Comparison of ENCODE assay signal across 31 cellular contexts in the genomic region with DNA sequence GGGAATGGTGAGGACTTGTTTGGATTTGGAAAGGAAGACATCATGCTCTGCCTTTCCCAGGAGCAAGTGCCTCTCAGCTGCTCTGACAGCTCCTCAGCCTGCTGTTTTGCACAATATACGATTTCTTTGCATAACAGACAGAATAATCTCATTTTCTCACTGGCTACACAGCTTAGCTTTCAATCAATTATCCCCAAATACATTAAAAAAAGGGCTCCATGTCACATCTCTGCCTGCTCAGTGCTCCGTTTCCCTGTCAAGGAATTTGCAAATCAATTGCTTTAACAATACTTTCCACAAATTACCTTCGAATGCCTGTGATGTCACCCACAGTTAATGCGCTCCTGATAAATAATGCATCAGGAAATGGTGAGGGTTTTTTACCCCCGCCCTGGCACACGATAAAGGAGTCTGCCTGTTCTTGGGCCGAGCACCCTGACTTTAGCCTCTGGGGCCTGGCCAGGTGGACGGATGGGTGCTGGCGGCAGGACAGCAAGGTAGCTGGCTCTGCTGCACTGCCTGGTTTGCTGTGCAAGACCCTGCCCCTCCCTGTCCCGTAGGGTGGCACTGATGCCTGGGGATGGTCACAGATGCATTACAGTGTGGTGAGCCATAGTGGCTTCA.
DNase-seq lines count a peak whose midpoint lies in the region; FAIRE-seq and TF ChIP-seq lines count a peak whose summit lies in the region.
"Had no signal": no experiment of that assay in that cellular context is flagged by ENCODE, and none has a peak within 500 bp of the region (broad histone marks: within the 10 kb centered on the region; RNA-seq: fewer than 3 reads in every experiment).

No MANE protein-coding gene starts in this region.

- no peaks in the 10 kb centered on the region for H4K20me1 ChIP-seq in neural cell (ENCODE audit: insufficient read depth)

- H3K4me1 Mint-ChIP-seq in brain: peaks cover 55% of the 10 kb centered on the region
- H3K4me1 Mint-ChIP-seq: T-cell had no signal

- no peak for TF ChIP-seq RAD21 in neural cell (conservative IDR thresholded peaks at IDR 0.05)

- no peaks in the 10 kb centered on the region for H3K36me3 Mint-ChIP-seq in brain
- H3K36me3 Mint-ChIP-seq: T-cell, WTC11 had no signal

- intact Hi-C loops in testis (cut with DNase I; ENCODE audit: low total_unique reads): no loop called here

- H3K36me3 ChIP-seq in neural cell (ENCODE audit: insufficient read depth, low read length): no peaks in the 10 kb centered on the region
- H3K36me3 ChIP-seq in testis (ENCODE audit: low read depth, missing control alignments): no peaks in the 10 kb centered on the region
- H3K36me3 ChIP-seq: colonic mucosa, SJCRH30, thoracic aorta had no signal

- H3F3A ChIP-seq in neural cell (ENCODE audit: insufficient read depth, low read length, poor library complexity, severe bottlenecking): no peaks in the 10 kb centered on the region

- 68 to 96% methylated on average over 9 to 10 of the region's 10 CpGs for WGBS in testis, 2 donors

- FAIRE-seq in D721Med (lab: Jason Lieb, UNC): no peak
- FAIRE-seq: A204.1, GM18507 had no signal

- H3K9me3 ChIP-seq in neural cell (ENCODE audit: low read length): no peaks in the 10 kb centered on the region
- no peaks in the 10 kb centered on the region for H3K9me3 ChIP-seq in testis
- H3K9me3 ChIP-seq: colonic mucosa, SJCRH30, thoracic aorta had no signal

- H3K27me3 Mint-ChIP-seq in brain: peaks cover 7% of the 10 kb centered on the region
- H3K27me3 Mint-ChIP-seq: CD4-positive, alpha-beta T cell had no signal

- TF ChIP-seq CTCF in brain (conservative IDR thresholded peaks at IDR 0.05): no peak
- no peak for TF ChIP-seq CTCF in neural cell (IDR thresholded peaks at IDR 0.05; ENCODE audit: poor library complexity, severe bottlenecking)
- no peak for TF ChIP-seq CTCF in testis (IDR thresholded peaks at IDR 0.05)
- TF ChIP-seq CTCF in D721Med (IDR thresholded peaks at IDR 0.05; ENCODE audit: insufficient read depth, missing control alignments): no peak

- H2AFZ ChIP-seq in neural cell (ENCODE audit: low read depth, low read length): no peak overlapping the region
- H2AFZ ChIP-seq: hepatocyte, parathyroid adenoma had no signal

- H3K4me1 ChIP-seq in testis: no peaks in the 10 kb centered on the region
- H3K4me1 ChIP-seq: colonic mucosa, parathyroid adenoma had no signal

- peak; percentile 30 for DNase-seq in activated CD8-positive, alpha-beta memory T cell treated with anti-CD3 and anti-CD28 coated beads for 24 hours
- no peak for DNase-seq in activated CD8-positive, alpha-beta memory T cell treated with anti-CD3 and anti-CD28 coated beads, Interleukin-2, amount 50 U/mL, for 4 hours
- DNase-seq in testis (peak; percentile 6), DMS79 (lab: John Stamatoyannopoulos, UW) (no peak), D721Med (ENCODE audit: insufficient read length, low spot score) (no peak), NCI-H774 (lab: John Stamatoyannopoulos, UW) (no peak)
- DNase-seq: activated CD4-positive, alpha-beta T cell treated with anti-CD3 and anti-CD28 coated beads, Interleukin-2, amount 50 U/mL, for 1 hour; activated naive CD4-positive, alpha-beta T cell treated with anti-CD3 and anti-CD28 coated beads, Interleukin-2, amount 50 U/mL, for 16 hours; AML-193; amniotic stem cell; CD4-positive, alpha-beta T cell; colonic mucosa; effector CD8-positive, alpha-beta T cell; KG1; NCI-H146; NCI-H446 treated with DMSO at 0.1 percent for 48 hours; stimulated activated CD4-positive, alpha-beta T cell treated with anti-CD3 and anti-CD28 coated beads, Interleukin-1b, Interleukin-23, amount 100 ng/mL, for 48 hours; stimulated activated naive CD8-positive, alpha-beta T cell treated with anti-CD3 and anti-CD28 coated beads, Interleukin-15, Interleukin-2, amounts not matched to agents 100 U/mL and 50 U/mL, for 24 hours; T-cell had no signal

- TF ChIP-seq EP300 in neural cell (conservative IDR thresholded peaks at IDR 0.05; ENCODE audit: poor library complexity, severe bottlenecking): peak; percentile 93

- peak overlapping the region; percentile 24 to 93 (median 76) for H3K27ac Mint-ChIP-seq in brain
- H3K27ac Mint-ChIP-seq: activated T-helper 1 cell treated with anti-CD3 and anti-CD28 coated beads, Interleukin-12 subunit alpha, Interleukin-12 subunit beta, Interleukin-2, Interleukin-4 antibody, amounts not matched to agents 30 ng/mL and 10 ng/mL and 1 ng/mL, durations not matched to agents 14 hours and 24 hours and 36 hours; CD4-positive, alpha-beta T cell; T-cell; WTC11 had no signal

- H3K27ac ChIP-seq in neural cell (ENCODE audit: low read length): peak overlapping the region; percentile 86
- H3K27ac ChIP-seq in testis: no peak overlapping the region
- H3K27ac ChIP-seq: colonic mucosa, hepatocyte, parathyroid adenoma, SJCRH30, thoracic aorta had no signal

- peak overlapping the region; percentile 48 for H3K4me3 ChIP-seq in neural cell (ENCODE audit: low read length)
- H3K4me3 ChIP-seq in testis: no peak overlapping the region
- H3K4me3 ChIP-seq: colonic mucosa, hepatocyte, SJCRH30, smooth muscle cell, thoracic aorta had no signal

- no peak for TF ChIP-seq POLR2A in testis (IDR thresholded peaks at IDR 0.05)

- H3K4me2 ChIP-seq in neural cell (ENCODE audit: low read length): peak overlapping the region; percentile 50
- H3K4me2 ChIP-seq: hepatocyte, smooth muscle cell had no signal

- peak overlapping the region in 1 of 5 experiments; percentile 8 for H3K4me3 Mint-ChIP-seq in brain
- H3K4me3 Mint-ChIP-seq: activated T-helper 1 cell treated with anti-CD3 and anti-CD28 coated beads, Interleukin-12 subunit alpha, Interleukin-12 subunit beta, Interleukin-2, Interleukin-4 antibody, amounts not matched to agents 30 ng/mL and 10 ng/mL and 1 ng/mL, durations not matched to agents 14 hours and 24 hours and 36 hours; CD4-positive, alpha-beta T cell; nephron; T-cell; WTC11 had no signal

- H3K9me3 Mint-ChIP-seq in brain: peaks cover 0 to 4% (median 0%) of the 10 kb centered on the region in 5 experiments
- H3K9me3 Mint-ChIP-seq: activated T-helper 1 cell treated with anti-CD3 and anti-CD28 coated beads, Interleukin-12 subunit alpha, Interleukin-12 subunit beta, Interleukin-2, Interleukin-4 antibody, amounts not matched to agents 30 ng/mL and 10 ng/mL and 1 ng/mL, durations not matched to agents 14 hours and 24 hours and 36 hours; CD4-positive, alpha-beta T cell; nephron; T-cell; WTC11 had no signal

- no peaks in the 10 kb centered on the region for H3K27me3 ChIP-seq in neural cell (ENCODE audit: insufficient read depth, low read depth, low read length)
- no peaks in the 10 kb centered on the region for H3K27me3 ChIP-seq in testis
- H3K27me3 ChIP-seq: colonic mucosa, hepatocyte, SJCRH30 had no signal

- H3K9ac ChIP-seq in neural cell (ENCODE audit: low read length): peak overlapping the region; percentile 59
- H3K9ac ChIP-seq: parathyroid adenoma had no signal

- H3K9me2 ChIP-seq in neural cell (ENCODE audit: insufficient read depth, low read length): no peaks in the 10 kb centered on the region

- H3K79me2 ChIP-seq in neural cell (replicated peaks; ENCODE audit: insufficient read depth, low read length): no peaks in the 10 kb centered on the region
- H3K79me2 ChIP-seq: hepatocyte, parathyroid adenoma had no signal

TF ChIP-seq in neural cell, 6 proteins besides CTCF, POLR2A, EP300 and RAD21:
- TF ChIP-seq MXI1 (conservative IDR thresholded peaks at IDR 0.05; ENCODE audit: poor library complexity, severe bottlenecking) (no peak), TAF1 (IDR thresholded peaks at IDR 0.05; ENCODE audit: low read depth) (no peak), EZH2 (IDR thresholded peaks at IDR 0.05; ENCODE audit: borderline replicate concordance, insufficient read depth, low read length, poor library complexity, severe bottlenecking) (no peak), POLR2AphosphoS5 (IDR thresholded peaks at IDR 0.05) (peak; percentile 72), SMC3 (conservative IDR thresholded peaks at IDR 0.05; ENCODE audit: poor library complexity) (peak; percentile 17)
- TF ChIP-seq, protein P1, sequence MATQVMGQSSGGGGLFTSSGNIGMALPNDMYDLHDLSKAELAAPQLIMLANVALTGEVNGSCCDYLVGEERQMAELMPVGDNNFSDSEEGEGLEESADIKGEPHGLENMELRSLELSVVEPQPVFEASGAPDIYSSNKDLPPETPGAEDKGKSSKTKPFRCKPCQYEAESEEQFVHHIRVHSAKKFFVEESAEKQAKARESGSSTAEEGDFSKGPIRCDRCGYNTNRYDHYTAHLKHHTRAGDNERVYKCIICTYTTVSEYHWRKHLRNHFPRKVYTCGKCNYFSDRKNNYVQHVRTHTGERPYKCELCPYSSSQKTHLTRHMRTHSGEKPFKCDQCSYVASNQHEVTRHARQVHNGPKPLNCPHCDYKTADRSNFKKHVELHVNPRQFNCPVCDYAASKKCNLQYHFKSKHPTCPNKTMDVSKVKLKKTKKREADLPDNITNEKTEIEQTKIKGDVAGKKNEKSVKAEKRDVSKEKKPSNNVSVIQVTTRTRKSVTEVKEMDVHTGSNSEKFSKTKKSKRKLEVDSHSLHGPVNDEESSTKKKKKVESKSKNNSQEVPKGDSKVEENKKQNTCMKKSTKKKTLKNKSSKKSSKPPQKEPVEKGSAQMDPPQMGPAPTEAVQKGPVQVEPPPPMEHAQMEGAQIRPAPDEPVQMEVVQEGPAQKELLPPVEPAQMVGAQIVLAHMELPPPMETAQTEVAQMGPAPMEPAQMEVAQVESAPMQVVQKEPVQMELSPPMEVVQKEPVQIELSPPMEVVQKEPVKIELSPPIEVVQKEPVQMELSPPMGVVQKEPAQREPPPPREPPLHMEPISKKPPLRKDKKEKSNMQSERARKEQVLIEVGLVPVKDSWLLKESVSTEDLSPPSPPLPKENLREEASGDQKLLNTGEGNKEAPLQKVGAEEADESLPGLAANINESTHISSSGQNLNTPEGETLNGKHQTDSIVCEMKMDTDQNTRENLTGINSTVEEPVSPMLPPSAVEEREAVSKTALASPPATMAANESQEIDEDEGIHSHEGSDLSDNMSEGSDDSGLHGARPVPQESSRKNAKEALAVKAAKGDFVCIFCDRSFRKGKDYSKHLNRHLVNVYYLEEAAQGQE (IDR thresholded peaks at IDR 0.05; ENCODE audit: borderline replicate concordance): peak; percentile 26

Comparison
In these comparisons a context has a peak if more than half of its experiments do, and no peak if none do; other contexts are left out.
1. DNase-seq: peak in activated CD8-positive, alpha-beta memory T cell treated with anti-CD3 and anti-CD28 coated beads for 24 hours (single experiment) and testis (single experiment); none in activated CD8-positive, alpha-beta memory T cell treated with anti-CD3 and anti-CD28 coated beads, Interleukin-2, amount 50 U/mL, for 4 hours (single experiment), DMS79 (single experiment), D721Med (single experiment) and NCI-H774 (single experiment).